ENCODE assay signal across 1 cellular context in genomic region chr9:124868511-124869465, GRCh38.
TF ChIP-seq lines count a peak whose summit lies in the region.

No MANE protein-coding gene starts in this region.

TF ChIP-seq in GM12878, 131 proteins besides CTCF, POLR2A, EP300 and RAD21 (continued from another document):
- TF ChIP-seq RB1 (IDR thresholded peaks at IDR 0.05; ENCODE audit: borderline replicate concordance) (no peak; the same call in 1 of the 2 replicates), CHD2 (IDR thresholded peaks at IDR 0.05; ENCODE audit: borderline replicate concordance, low read depth, low read length) (peak; percentile 72), ELK1 (IDR thresholded peaks at IDR 0.05; ENCODE audit: low read depth, low read length) (peak; percentile 97), MEF2A (IDR thresholded peaks at IDR 0.05; ENCODE audit: insufficient read depth, low read depth, low read length) (peak; percentile 64; the same call in 1 of the 2 replicates), IKZF1 (conservative IDR thresholded peaks at IDR 0.05) (peak; percentile 87), TCF12 (IDR thresholded peaks at IDR 0.05; ENCODE audit: low read depth, low read length) (peak; percentile 80), ZNF622 (IDR thresholded peaks at IDR 0.05) (no peak), IRF3 (IDR thresholded peaks at IDR 0.05) (no peak), CHD1 (IDR thresholded peaks at IDR 0.05; ENCODE audit: low read depth, low read length) (no peak), ZNF217 (IDR thresholded peaks at IDR 0.05) (peak; percentile 46; the same call in 1 of the 2 replicates), MXI1 (IDR thresholded peaks at IDR 0.05; ENCODE audit: low read depth, low read length) (peak; percentile 83), CREM (IDR thresholded peaks at IDR 0.05; ENCODE audit: low read depth) (peak; percentile 26), NRF1 (conservative IDR thresholded peaks at IDR 0.05; ENCODE audit: low read depth, low read length) (peak; percentile 39), BCLAF1 (IDR thresholded peaks at IDR 0.05) (no peak), BACH1 (IDR thresholded peaks at IDR 0.05; ENCODE audit: borderline replicate concordance) (peak; percentile 73), GATAD2B (conservative IDR thresholded peaks at IDR 0.05; ENCODE audit: low read depth) (peak; percentile 92; the same call in 1 of the 2 replicates), NFXL1 (IDR thresholded peaks at IDR 0.05; ENCODE audit: borderline replicate concordance) (0 out of 2 replicates have a peak, but pooled peaks have one; percentile 40), HDGF (IDR thresholded peaks at IDR 0.05) (0 out of 2 replicates have a peak, but pooled peaks have one; percentile 36), RFX5 (IDR thresholded peaks at IDR 0.05; ENCODE audit: low read depth, low read length) (no peak), SREBF2 (IDR thresholded peaks at IDR 0.05; ENCODE audit: low read length) (no peak), ZBTB40 (IDR thresholded peaks at IDR 0.05; ENCODE audit: borderline replicate concordance) (peak; percentile 85), E2F4 (IDR thresholded peaks at IDR 0.05; ENCODE audit: low read depth, low read length) (0 out of 2 replicates have a peak, but pooled peaks have one; percentile 27), DPF2 (IDR thresholded peaks at IDR 0.05) (peak; percentile 66; the same call in 1 of the 2 replicates), PKNOX1 (IDR thresholded peaks at IDR 0.05) (peak; percentile 27; the same call in 1 of the 2 replicates), PAX5 (IDR thresholded peaks at IDR 0.05; ENCODE audit: borderline replicate concordance, low read depth, low read length) (peak; percentile 11; the same call in 1 of the 2 replicates), POLR2AphosphoS5 (IDR thresholded peaks at IDR 0.05; ENCODE audit: low read length) (peak; percentile 96), TAF1 (IDR thresholded peaks at IDR 0.05; ENCODE audit: borderline replicate concordance, low read depth, low read length) (peak; percentile 94; the same call in 1 of the 2 replicates), POLR2AphosphoS2 (IDR thresholded peaks at IDR 0.05; ENCODE audit: low read depth, low read length) (peak; percentile 51; the same call in 1 of the 2 replicates), USF1 (IDR thresholded peaks at IDR 0.05; ENCODE audit: borderline replicate concordance, extremely low read length, insufficient read depth, low read depth, low read length) (no peak)
